In genomic region chr9:85715587-85715986, GRCh38 we compare ENCODE assay signal across 9 cellular contexts. TPM values are rescaled to one million over a fixed set of nuclear protein-coding genes. Genes with fewer than 3 reads are reported as not detected.
DNase-seq lines count a peak whose midpoint lies in the region; ATAC-seq, FAIRE-seq and TF ChIP-seq lines count a peak whose summit lies in the region.
"Had no signal": no experiment of that assay in that cellular context is flagged by ENCODE, and none has a peak within 500 bp of the region (broad histone marks: within the 10 kb centered on the region; RNA-seq: fewer than 3 reads in every experiment).

No MANE protein-coding gene starts in this region.

- H3K4me2 ChIP-seq in OCI-LY7 (ENCODE audit: low read length): no peak overlapping the region

- 64 to 68% (median 67%) methylated on average over 2 of the region's 2 CpGs for WGBS in small intestine, 3 donors
- WGBS in esophagus squamous epithelium, 2 donors: 59 to 77% methylated on average over 2 of the region's 2 CpGs

- no peak for TF ChIP-seq POLR2A in esophagus squamous epithelium (IDR thresholded peaks at IDR 0.05)

- no peak overlapping the region for H2AFZ ChIP-seq in OCI-LY7 (ENCODE audit: low read length)

- CTCF ChIA-PET in OCI-LY7 (lab: Charles Lee; ENCODE audit: unreplicated experiment): no interaction called here

- no peak for FAIRE-seq in small intestine (lab: Jason Lieb, UNC)
- FAIRE-seq: endothelial cell of umbilical vein had no signal

- peaks cover 6% of the 10 kb centered on the region; the same call in 1 of the 2 replicates for H4K20me1 ChIP-seq in OCI-LY7 (ENCODE audit: insufficient read depth, low read length)

- H3K9me3 ChIP-seq in small intestine (ENCODE audit: control insufficient read depth, low read depth) (no peaks in the 10 kb centered on the region), OCI-LY7 (ENCODE audit: low read length) (no peaks in the 10 kb centered on the region), esophagus squamous epithelium (no peaks in the 10 kb centered on the region)

- H3K4me3 ChIP-seq in GM06990 (replicated peaks; ENCODE audit: low read depth, low read length) (peak overlapping the region; percentile 14), small intestine (ENCODE audit: low read depth in 1 of 2, low read length in 2 of 2) (no peak overlapping the region), OCI-LY7 (ENCODE audit: low read depth, low read length, poor library complexity, severe bottlenecking) (no peak overlapping the region), esophagus squamous epithelium (no peak overlapping the region)

- no peaks in the 10 kb centered on the region for H3K4me1 ChIP-seq in small intestine (ENCODE audit: control insufficient read depth in 2 of 2, insufficient read depth in 1 of 2, low read depth in 1 of 2, low read length in 1 of 2)
- peaks cover 7% of the 10 kb centered on the region for H3K4me1 ChIP-seq in OCI-LY7 (ENCODE audit: insufficient read depth, low read length, poor library complexity, severe bottlenecking)
- no peaks in the 10 kb centered on the region for H3K4me1 ChIP-seq in esophagus squamous epithelium

- H3K36me3 ChIP-seq in GM06990 (ENCODE audit: control insufficient read depth, insufficient read depth, low read length) (no peaks in the 10 kb centered on the region), small intestine (ENCODE audit: control insufficient read depth in 2 of 2, insufficient read depth in 2 of 2, low read length in 2 of 2) (no peaks in the 10 kb centered on the region), OCI-LY7 (ENCODE audit: insufficient read depth, low read length) (peaks cover 5% of the 10 kb centered on the region; the same call in 1 of the 2 replicates), esophagus squamous epithelium (no peaks in the 10 kb centered on the region)

- POLR2A ChIA-PET in OCI-LY7 (lab: Charles Lee): interaction anchor here (0.6 kb wide), 1 partner anchor 34 kb away, joined by 3 read pairs; no protein-coding TSS in a partner anchor

- H3K27ac ChIP-seq in small intestine (ENCODE audit: low read depth in 1 of 2, low read length in 1 of 2) (no peak overlapping the region), OCI-LY7 (ENCODE audit: low read depth, low read length, poor library complexity, severe bottlenecking) (no peak overlapping the region), esophagus squamous epithelium (no peak overlapping the region)

- no peaks in the 10 kb centered on the region for H3K27me3 ChIP-seq in GM06990 (replicated peaks; ENCODE audit: control insufficient read depth, insufficient read depth, low read length)
- no peaks in the 10 kb centered on the region for H3K27me3 ChIP-seq in small intestine (ENCODE audit: control insufficient read depth in 2 of 2, insufficient read depth in 2 of 2, low read length in 2 of 2)
- no peaks in the 10 kb centered on the region for H3K27me3 ChIP-seq in esophagus squamous epithelium

- TF ChIP-seq CTCF in GM06990 (IDR thresholded peaks at IDR 0.05; ENCODE audit: insufficient read depth, low read length, poor library complexity, severe bottlenecking) (no peak), OCI-LY7 (conservative IDR thresholded peaks at IDR 0.05; ENCODE audit: low read length) (no peak), esophagus squamous epithelium (IDR thresholded peaks at IDR 0.05) (no peak)

- DNase-seq in GM06990 (ENCODE audit: extremely low read depth, insufficient read length) (peak; percentile 26), fibroblast of gingiva (ENCODE audit: low read depth) (peak; percentile 27), small intestine (no peak), OCI-LY7 (ENCODE audit: low spot score) (no peak), esophagus squamous epithelium (lab: John Stamatoyannopoulos, UW) (no peak)
- no peak for DNase-seq in stimulated activated naive CD4-positive, alpha-beta T cell (lab: John Stamatoyannopoulos, UW)

- H3K9me2 ChIP-seq in OCI-LY7 (ENCODE audit: insufficient read depth, low read length): no peaks in the 10 kb centered on the region

- H3K79me2 ChIP-seq in OCI-LY7 (ENCODE audit: insufficient read depth, low read depth, low read length): no peaks in the 10 kb centered on the region; the same call in 1 of the 2 replicates

- intact Hi-C loops in OCI-LY7 (cut with micrococcal nuclease; ENCODE audit: unreplicated experiment) (no loop called here), esophagus squamous epithelium (cut with DNase I) (no loop called here)

- ATAC-seq in GM21447 (IDR thresholded peaks at IDR 0.05; ENCODE audit: unreplicated experiment) (peak; percentile 73), HG03575 (IDR thresholded peaks at IDR 0.05; ENCODE audit: extremely low read depth, insufficient number of reproducible peaks, low FRiP score, unreplicated experiment) (peak; percentile 39)

- no TSS peak for BruUV-seq in OCI-LY7 (replicated peaks; lab: Mats Ljungman, UMichigan)

RNA-seq across cellular contexts. Expression of gene AGTPBP1, which starts 26.2 kb away (rescaled TPM):
- 1 to 10 TPM; 2.7 to 4.7 (median 3.6) TPM for polyA plus RNA-seq in small intestine
- 24.2 and 31.0 TPM in 2 replicates for total RNA-seq in OCI-LY7 (2014; rRNA removed; shearing (Covaris generic))
- total RNA-seq in OCI-LY7 (2022): 37.2 and 45.8 TPM in 2 replicates
- total RNA-seq in esophagus squamous epithelium: 10 to 100 TPM in 2 of 4 donors, 1 to 10 TPM in 2; 3.7 to 18.1 (median 11.4) TPM

Comparison
In these comparisons a context has a peak if more than half of its experiments do, and no peak if none do; other contexts are left out.
1. DNase-seq: peak in GM06990 (single experiment) and fibroblast of gingiva (single experiment); none in small intestine (single experiment), stimulated activated naive CD4-positive, alpha-beta T cell (0 of 6), OCI-LY7 (single experiment) and esophagus squamous epithelium (single experiment).